In the genomic region with DNA sequence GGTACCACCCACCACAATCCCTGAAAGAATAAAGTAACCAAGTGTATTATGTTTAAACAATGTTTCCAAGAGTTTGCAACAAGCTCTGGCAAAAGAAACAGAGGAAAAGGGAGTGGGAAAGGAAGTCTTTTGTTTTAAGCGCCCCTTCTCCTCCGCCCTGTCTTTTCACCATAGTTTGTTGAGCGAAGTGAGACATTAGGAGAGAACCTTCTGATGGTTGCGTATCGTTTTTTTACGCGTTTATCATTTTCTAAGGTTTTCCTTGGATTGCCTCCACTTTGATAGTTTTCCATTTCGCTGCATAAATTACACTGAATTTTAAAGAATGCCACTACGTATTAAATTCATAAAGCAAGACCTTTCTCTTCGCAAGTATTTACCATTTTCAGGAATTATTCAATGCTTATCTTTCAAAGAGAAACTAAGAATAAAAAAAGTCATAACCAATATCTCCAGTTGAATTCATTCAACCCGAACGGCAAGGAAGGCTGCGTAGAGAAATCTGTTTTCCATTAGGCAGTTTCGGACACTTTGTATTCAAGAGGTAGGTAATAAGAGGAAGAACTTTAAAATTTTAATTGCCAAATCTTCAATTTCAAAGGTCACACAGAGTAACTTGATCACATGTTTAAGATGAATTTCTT, we compare ENCODE assay signal across 8 cellular contexts. TPM values are rescaled to one million over a fixed set of nuclear protein-coding genes. Genes with fewer than 3 reads are reported as not detected.
DNase-seq lines count a peak whose midpoint lies in the region; ATAC-seq and TF ChIP-seq lines count a peak whose summit lies in the region.

No MANE protein-coding gene starts in this region.

- no peaks in the 10 kb centered on the region for H3K9me3 ChIP-seq in Panc1 (ENCODE audit: control insufficient read depth, insufficient read depth, low read depth, low read length)

- peaks cover 5% of the 10 kb centered on the region for H3K9me3 Mint-ChIP-seq in glutamatergic neuron (ENCODE audit: unreplicated experiment)

- H3K4me3 ChIP-seq in Panc1 (ENCODE audit: low read depth in 2 of 2, low read length in 2 of 2) (peak overlapping the region; percentile 67 to 76), skeletal muscle cell (ENCODE audit: low read depth, low read length) (peak overlapping the region; percentile 57)

- BruUV-seq in Panc1 (replicated peaks; lab: Mats Ljungman, UMichigan), result TSS peak; percentile 66

- H3K36me3 ChIP-seq in Panc1 (ENCODE audit: control insufficient read depth, insufficient read depth, low read length), result no peaks in the 10 kb centered on the region; the same call in 1 of the 2 replicates

- peaks cover 14% of the 10 kb centered on the region for H3K27me3 Mint-ChIP-seq in glutamatergic neuron (ENCODE audit: unreplicated experiment)

- peak overlapping the region; percentile 94 for H3K27ac ChIP-seq in Panc1 (ENCODE audit: low read length)

- no peak overlapping the region for H3K27ac Mint-ChIP-seq in glutamatergic neuron (ENCODE audit: unreplicated experiment)

- peaks cover 3% of the 10 kb centered on the region for H3K4me1 Mint-ChIP-seq in glutamatergic neuron (ENCODE audit: low read depth, unreplicated experiment)

- peak overlapping the region; percentile 100 for H3K4me3 Mint-ChIP-seq in glutamatergic neuron (ENCODE audit: unreplicated experiment)

- no peaks in the 10 kb centered on the region for H3K36me3 Mint-ChIP-seq in glutamatergic neuron (ENCODE audit: unreplicated experiment)

- CTCF ChIA-PET in Panc1 (lab: Charles Lee), result interaction anchor here (0.6 kb wide), 1 partner anchor 359 kb away, joined by 3 read pairs; no protein-coding TSS in a partner anchor

- no peak for ATAC-seq in Panc1
- no peak for ATAC-seq in GM18867 (IDR thresholded peaks at IDR 0.05; ENCODE audit: unreplicated experiment)
- no peak for ATAC-seq in GM19395 (IDR thresholded peaks at IDR 0.05; ENCODE audit: unreplicated experiment)
- ATAC-seq in HG02759 (IDR thresholded peaks at IDR 0.05; ENCODE audit: unreplicated experiment), result no peak

- DNase-seq in NCI-H345 treated with DMSO at 0.1 percent for 48 hours (lab: John Stamatoyannopoulos, UW; ENCODE audit: unreplicated experiment), result peak; percentile 46
- no peak for DNase-seq in NCI-H345 (lab: John Stamatoyannopoulos, UW)
- no peak for DNase-seq in Panc1 (ENCODE audit: low read depth, low spot score)
- DNase-seq in glutamatergic neuron, result no peak
- DNase-seq in skeletal muscle cell (ENCODE audit: low read depth), result no peak

- POLR2A ChIA-PET in Panc1 (lab: Charles Lee), result interaction anchor here (0.7 kb wide), 1 partner anchor 228 kb away, joined by 3 read pairs; no protein-coding TSS in a partner anchor

- intact Hi-C loops in Panc1 (cut with micrococcal nuclease; ENCODE audit: unreplicated experiment), result loop anchor here (10.0 kb wide), 3 partner anchors 365 to 835 kb away; no protein-coding TSS in a partner anchor

- peaks cover 5% of the 10 kb centered on the region; the same call in 1 of the 2 replicates for H3K4me1 ChIP-seq in Panc1 (ENCODE audit: control insufficient read depth, insufficient read depth, low read length)

- H3K27me3 ChIP-seq in Panc1 (ENCODE audit: control insufficient read depth, insufficient read depth, low read length), result peaks cover 6% of the 10 kb centered on the region

- in situ Hi-C loops in Panc1 (cut with HindIII; ENCODE audit: low pct_unique_long_range_greater_than_20kb, low sequenced_read_pairs), result no loop called here

- TF ChIP-seq CTCF in Panc1 (IDR thresholded peaks at IDR 0.05) (no peak), glutamatergic neuron (IDR thresholded peaks at IDR 0.05; ENCODE audit: partially characterized antibody, unreplicated experiment) (no peak)

RNA-seq across cellular contexts. Expression of gene EPHA7, which starts 0.9 kb away (rescaled TPM):
- 8.6 TPM for total RNA-seq in Panc1 (2021; ENCODE audit: unreplicated experiment)
- polyA plus RNA-seq in Panc1 (2012; ENCODE audit: insufficient read length), result 4.6 TPM
- total RNA-seq in glutamatergic neuron (ENCODE audit: unreplicated experiment), result 3.6 TPM
